In the genomic region with DNA sequence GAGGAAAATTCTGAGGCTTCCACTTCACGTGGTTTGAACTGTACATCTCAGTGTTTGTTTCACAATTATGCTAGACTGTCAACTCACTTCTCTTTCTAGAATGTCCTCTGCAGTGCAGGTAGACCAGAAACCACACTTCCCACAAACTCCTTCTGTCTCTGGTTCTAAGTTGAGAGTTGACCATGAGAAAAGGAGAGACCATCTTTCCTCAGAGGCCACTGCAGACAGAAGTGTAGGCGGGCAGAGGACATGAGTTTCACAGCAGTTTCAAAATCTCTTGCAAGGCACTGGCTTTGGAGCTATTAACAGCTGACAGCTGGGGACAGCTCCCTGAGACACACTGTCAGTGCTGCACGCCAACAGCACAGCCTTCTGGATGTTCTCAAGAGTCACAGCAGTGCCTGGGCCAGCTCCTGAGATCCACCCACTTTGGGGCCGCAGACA, we compare ENCODE assay signal across 8 cellular contexts. TPM values are rescaled to one million over a fixed set of nuclear protein-coding genes. Genes with fewer than 3 reads are reported as not detected.
A peak's percentile ranks its signal among the peaks of the same experiment; 100 is the strongest.
DNase-seq lines count a peak whose midpoint lies in the region; ATAC-seq and TF ChIP-seq lines count a peak whose summit lies in the region.

No MANE protein-coding gene starts in this region.

- CTCF ChIA-PET in T-cell (lab: Charles Lee), result no interaction called here
- CTCF ChIA-PET in CD4-positive, alpha-beta T cell (lab: Charles Lee), result no interaction called here

- peaks cover 22% of the 10 kb centered on the region for H3K4me1 ChIP-seq in cardiac muscle cell (ENCODE audit: low read depth)

- no peaks in the 10 kb centered on the region for H3K27me3 Mint-ChIP-seq in T-cell
- H3K27me3 Mint-ChIP-seq in CD4-positive, alpha-beta T cell, result no peaks in the 10 kb centered on the region

- H3K9me3 ChIP-seq in cardiac muscle cell (ENCODE audit: low read depth), result no peaks in the 10 kb centered on the region
- no peaks in the 10 kb centered on the region for H3K9me3 ChIP-seq in CD4-positive, alpha-beta T cell (ENCODE audit: control insufficient read depth, low read length)

- peaks cover 22% of the 10 kb centered on the region for H3K36me3 ChIP-seq in cardiac muscle cell

- TF ChIP-seq CTCF in cardiac muscle cell (IDR thresholded peaks at IDR 0.05; ENCODE audit: low read depth, low read length), result no peak
- TF ChIP-seq CTCF in CD4-positive, alpha-beta T cell (IDR thresholded peaks at IDR 0.05), result no peak

- no peak overlapping the region for H3K27ac Mint-ChIP-seq in T-cell
- no peak overlapping the region for H3K27ac Mint-ChIP-seq in CD4-positive, alpha-beta T cell

- H3K27ac ChIP-seq in cardiac muscle cell, result peak overlapping the region; percentile 49
- no peak overlapping the region for H3K27ac ChIP-seq in CD4-positive, alpha-beta T cell (ENCODE audit: low read depth, low read length)

- peak; percentile 92 for ATAC-seq in GM21447 (IDR thresholded peaks at IDR 0.05; ENCODE audit: unreplicated experiment)
- peak; percentile 95 for ATAC-seq in HG03521 (IDR thresholded peaks at IDR 0.05; ENCODE audit: unreplicated experiment)
- no peak for ATAC-seq in T-cell (replicated peaks in 1 of 4)
- no peak for ATAC-seq in CD4-positive, alpha-beta T cell (ENCODE audit: poor library complexity)

- DNase-seq in ELF-1 (ENCODE audit: low read depth, low spot score) (peak; percentile 18), cardiac muscle cell (ENCODE audit: low read depth in 1 of 2, low spot score in 1 of 2) (peak; percentile 20 to 84), T-cell (no peak), NCI-H2171 (lab: John Stamatoyannopoulos, UW) (no peak)
- no peak for DNase-seq in activated naive CD4-positive, alpha-beta T cell treated with anti-CD3 and anti-CD28 coated beads, Interleukin-2, amount 50 U/mL, for 16 hours
- no peak for DNase-seq in CD4-positive, alpha-beta T cell

- no peaks in the 10 kb centered on the region for H3K4me1 Mint-ChIP-seq in T-cell
- no peaks in the 10 kb centered on the region for H3K4me1 Mint-ChIP-seq in CD4-positive, alpha-beta T cell (ENCODE audit: low read depth)

- H3K4me3 Mint-ChIP-seq in T-cell, result no peak overlapping the region
- no peak overlapping the region for H3K4me3 Mint-ChIP-seq in CD4-positive, alpha-beta T cell

- intact Hi-C loops in CD4-positive, alpha-beta T cell (cut with DNase I, micrococcal nuclease), result no loop called here

- H3K27me3 ChIP-seq in cardiac muscle cell, result no peaks in the 10 kb centered on the region
- H3K27me3 ChIP-seq in CD4-positive, alpha-beta T cell (ENCODE audit: control insufficient read depth, insufficient read depth, low read length), result no peaks in the 10 kb centered on the region

- no peaks in the 10 kb centered on the region for H3K9me3 Mint-ChIP-seq in T-cell
- H3K9me3 Mint-ChIP-seq in CD4-positive, alpha-beta T cell, result no peaks in the 10 kb centered on the region

- POLR2A ChIA-PET in T-cell (lab: Charles Lee), result no interaction called here
- POLR2A ChIA-PET in CD4-positive, alpha-beta T cell (lab: Charles Lee), result interaction anchor here (0.6 kb wide), 1 partner anchor 1033 kb away, joined by 4 read pairs; no protein-coding TSS in a partner anchor

- peaks cover 64% of the 10 kb centered on the region for H3K36me3 Mint-ChIP-seq in T-cell
- peaks cover 94% of the 10 kb centered on the region for H3K36me3 Mint-ChIP-seq in CD4-positive, alpha-beta T cell (ENCODE audit: low read depth)

- H3K4me3 ChIP-seq in cardiac muscle cell, result no peak overlapping the region

RNA-seq across cellular contexts. Expression of a gene that starts 55.4 kb away (rescaled TPM):
- total RNA-seq in cardiac muscle cell (19.0 and 30.6 TPM in 2 replicates), T-cell (under 1 TPM in 4 of 5 donors, not detected in 1; 0.13 to 0.53 (median 0.15) TPM)
- polyA plus RNA-seq in cardiac muscle cell, result 20.8 and 47.4 TPM in 2 replicates
- not detected for total RNA-seq in CD4-positive, alpha-beta T cell

RNA-seq across cellular contexts. Expression of a gene that starts 56.2 kb away (rescaled TPM):
- total RNA-seq in cardiac muscle cell, result 25.3 and 37.2 TPM in 2 replicates
- polyA plus RNA-seq in cardiac muscle cell, result 28.6 and 44.9 TPM in 2 replicates
- 10 to 100 TPM; 13.3 to 27.4 (median 20.9) TPM for total RNA-seq in T-cell
- total RNA-seq in CD4-positive, alpha-beta T cell, result 1 to 10 TPM; 4.3 to 5.9 TPM

Comparison
In these comparisons a context has a peak if more than half of its experiments do, and no peak if none do; other contexts are left out.
1. DNase-seq: peak in ELF-1 (single experiment) and cardiac muscle cell (2 of 2); none in T-cell (0 of 34), NCI-H2171 (single experiment), activated naive CD4-positive, alpha-beta T cell treated with anti-CD3 and anti-CD28 coated beads, Interleukin-2, amount 50 U/mL, for 16 hours (single experiment) and CD4-positive, alpha-beta T cell (0 of 10).
2. ATAC-seq: peak in GM21447 (single experiment) and HG03521 (single experiment); none in T-cell (0 of 4) and CD4-positive, alpha-beta T cell (single experiment).
3. RNA of a gene that starts 55.4 kb away (total RNA-seq): 19.0 to 30.6 TPM in cardiac muscle cell; 0.13 to 0.53 TPM in T-cell and not detected in CD4-positive, alpha-beta T cell; every median in the first group is over 10 times any median in the second.